8 cellular contexts compared by ENCODE assay signal in genomic region chr5:90409318-90410177, GRCh38. TPM values are rescaled to one million over a fixed set of nuclear protein-coding genes. Genes with fewer than 3 reads are reported as not detected.
DNase-seq lines count a peak whose midpoint lies in the region; ATAC-seq and TF ChIP-seq lines count a peak whose summit lies in the region.

TSS of gene CETN3 (minus strand) at chr5:90409756. CDS start at chr5:90409661, 95 bp downstream.

- no peaks in the 10 kb centered on the region for H3K9me3 Mint-ChIP-seq in activated CD8-positive, alpha-beta memory T cell treated with anti-CD3 and anti-CD28 coated beads, Interleukin-2, amount 10 ng/mL, durations not matched to agents 7 days and 5 days (ENCODE audit: low read depth)
- no peaks in the 10 kb centered on the region for H3K9me3 Mint-ChIP-seq in endodermal cell

- H3K4me2 ChIP-seq in mesendoderm (ENCODE audit: low read length) = peak within 1 kb of the TSS; percentile 92

- no peak for TF ChIP-seq CTCF in endodermal cell (conservative IDR thresholded peaks at IDR 0.05)

- peak within 1 kb of the TSS; percentile 95 for H3K27ac ChIP-seq in endodermal cell (ENCODE audit: low read depth, low read length)
- peak within 1 kb of the TSS; percentile 95 for H3K27ac ChIP-seq in mesendoderm (ENCODE audit: low read depth, low read length)

- H4K8ac ChIP-seq in mesendoderm (ENCODE audit: low read depth, low read length) = peak within 1 kb of the TSS; percentile 30

- H3K9ac ChIP-seq in NT2/D1 (ENCODE audit: insufficient read length, low read depth) = peak within 1 kb of the TSS; percentile 96
- peak within 1 kb of the TSS; percentile 92 for H3K9ac ChIP-seq in endodermal cell (ENCODE audit: extremely low read depth, low read length, poor library complexity, severe bottlenecking)
- peak within 1 kb of the TSS; percentile 100 for H3K9ac ChIP-seq in mesendoderm (ENCODE audit: low read length)

- in situ Hi-C loops in Caki2 (cut with HindIII; ENCODE audit: low pct_unique_long_range_greater_than_20kb, low sequenced_read_pairs) = no loop called here

- H2BK15ac ChIP-seq in mesendoderm (replicated peaks; ENCODE audit: low read depth) = no peak within 1 kb of the TSS

- H3K4me3 ChIP-seq in NT2/D1 (ENCODE audit: insufficient read length, low read depth) = peak within 1 kb of the TSS; percentile 88
- H3K4me3 ChIP-seq in endodermal cell (ENCODE audit: low read length) = peak within 1 kb of the TSS; percentile 92
- H3K4me3 ChIP-seq in mesendoderm (ENCODE audit: low read length) = peak within 1 kb of the TSS; percentile 98

- H2AK5ac ChIP-seq in mesendoderm (ENCODE audit: low read length) = no peak within 1 kb of the TSS

- H3K4me3 Mint-ChIP-seq in activated CD8-positive, alpha-beta memory T cell treated with anti-CD3 and anti-CD28 coated beads, Interleukin-2, amount 10 ng/mL, durations not matched to agents 7 days and 5 days = no peak within 1 kb of the TSS
- H3K4me3 Mint-ChIP-seq in endodermal cell = no peak within 1 kb of the TSS

- no peaks in the 10 kb centered on the region for H3K79me1 ChIP-seq in mesendoderm (ENCODE audit: low read length)

- CTCF ChIA-PET in activated CD8-positive, alpha-beta memory T cell treated with anti-CD3 and anti-CD28 coated beads, Interleukin-2, amount 10 ng/mL, durations not matched to agents 7 days and 5 days (lab: Charles Lee) = interaction anchor here (1.0 to 2.3 kb wide), 3 partner anchors 13 to 144 kb away, joined by 4 to 12 read pairs (median 4); partner anchors contain the start of gene LYSMD3

- peak; percentile 91 for ATAC-seq in GM21390 (IDR thresholded peaks at IDR 0.05; ENCODE audit: unreplicated experiment)
- ATAC-seq in activated CD8-positive, alpha-beta memory T cell treated with anti-CD3 and anti-CD28 coated beads, Interleukin-2, amount 10 ng/mL, durations not matched to agents 7 days and 5 days = peak; percentile 95

- H2BK5ac ChIP-seq in mesendoderm (ENCODE audit: low read length) = peak within 1 kb of the TSS; percentile 81

- H3K36me3 ChIP-seq in NT2/D1 (ENCODE audit: insufficient read depth, insufficient read length, low read length) = peaks cover 17% of the 10 kb centered on the region
- H3K36me3 ChIP-seq in endodermal cell (ENCODE audit: control insufficient read depth, insufficient read depth, low read length) = peaks cover 17% of the 10 kb centered on the region
- H3K36me3 ChIP-seq in mesendoderm (ENCODE audit: control insufficient read depth, insufficient read depth, low read length) = no peaks in the 10 kb centered on the region

- no peak within 1 kb of the TSS for H3K23ac ChIP-seq in mesendoderm (ENCODE audit: low read length)

- H3K56ac ChIP-seq in mesendoderm (ENCODE audit: low read length) = peak within 1 kb of the TSS; percentile 98

- H3K79me2 ChIP-seq in mesendoderm (ENCODE audit: control insufficient read depth, insufficient read depth, low read length) = no peaks in the 10 kb centered on the region

- 0 to 1% methylated on average over 22 to 51 of the region's 51 CpGs for WGBS in endodermal cell (ENCODE audit: insufficient coverage in 1 of 2, insufficient read length in 1 of 2), 2 experiments
- no CpG with 5 or more reads among the region's 51 CpGs for WGBS in mesendoderm (ENCODE audit: extremely low coverage, insufficient coverage, low lambda C conversion rate)

- H3K36me3 Mint-ChIP-seq in activated CD8-positive, alpha-beta memory T cell treated with anti-CD3 and anti-CD28 coated beads, Interleukin-2, amount 10 ng/mL, durations not matched to agents 7 days and 5 days = peaks cover 18% of the 10 kb centered on the region
- peaks cover 6% of the 10 kb centered on the region for H3K36me3 Mint-ChIP-seq in endodermal cell (ENCODE audit: low read depth)

- peak within 1 kb of the TSS; percentile 97 for H3K18ac ChIP-seq in mesendoderm (ENCODE audit: low read length)

- H3K4me1 ChIP-seq in NT2/D1 (ENCODE audit: insufficient read depth, insufficient read length) (no peaks in the 10 kb centered on the region), endodermal cell (ENCODE audit: control insufficient read depth, insufficient read depth, low read length) (no peaks in the 10 kb centered on the region), mesendoderm (ENCODE audit: control insufficient read depth, low read depth, low read length) (no peaks in the 10 kb centered on the region)

- H3K27ac Mint-ChIP-seq in activated CD8-positive, alpha-beta memory T cell treated with anti-CD3 and anti-CD28 coated beads, Interleukin-2, amount 10 ng/mL, durations not matched to agents 7 days and 5 days = no peak within 1 kb of the TSS
- H3K27ac Mint-ChIP-seq in endodermal cell = no peak within 1 kb of the TSS

- H3K27me3 Mint-ChIP-seq in activated CD8-positive, alpha-beta memory T cell treated with anti-CD3 and anti-CD28 coated beads, Interleukin-2, amount 10 ng/mL, durations not matched to agents 7 days and 5 days = no peaks in the 10 kb centered on the region
- H3K27me3 Mint-ChIP-seq in endodermal cell (ENCODE audit: insufficient read depth) = no peaks in the 10 kb centered on the region

- H3K27me3 ChIP-seq in NT2/D1 (ENCODE audit: insufficient read depth, insufficient read length) (no peaks in the 10 kb centered on the region), endodermal cell (ENCODE audit: control insufficient read depth, insufficient read depth, low read length, poor library complexity, severe bottlenecking) (no peaks in the 10 kb centered on the region), mesendoderm (ENCODE audit: insufficient read depth, low read length, poor library complexity) (no peaks in the 10 kb centered on the region)

- H3K9me3 ChIP-seq in NT2/D1 (ENCODE audit: insufficient read depth, low read length) = no peaks in the 10 kb centered on the region; the same call in 1 of the 2 replicates
- H3K9me3 ChIP-seq in endodermal cell (ENCODE audit: control insufficient read depth, low read length) = no peaks in the 10 kb centered on the region

- peaks cover 20% of the 10 kb centered on the region for H3K4me1 Mint-ChIP-seq in activated CD8-positive, alpha-beta memory T cell treated with anti-CD3 and anti-CD28 coated beads, Interleukin-2, amount 10 ng/mL, durations not matched to agents 7 days and 5 days
- peaks cover 14% of the 10 kb centered on the region for H3K4me1 Mint-ChIP-seq in endodermal cell

- peak within 1 kb of the TSS; percentile 56 for H2BK120ac ChIP-seq in mesendoderm (ENCODE audit: low read depth, low read length)

- H3K4ac ChIP-seq in mesendoderm (ENCODE audit: low read depth, low read length) = peak within 1 kb of the TSS; percentile 95

- peak; percentile 87 for DNase-seq in Caki2 (ENCODE audit: low read depth)
- DNase-seq in HUDEP-2 (lab: John Stamatoyannopoulos, UW; ENCODE audit: unreplicated experiment in 76 of 76) = peak; percentile 20 to 98 (median 87)
- DNase-seq in NT2/D1 (ENCODE audit: low read depth, low spot score) = peak; percentile 83
- DNase-seq in activated CD8-positive, alpha-beta memory T cell treated with anti-CD3 and anti-CD28 coated beads, Interleukin-2, amount 10 ng/mL, durations not matched to agents 7 days and 5 days = peak; percentile 95
- DNase-seq in endodermal cell = peak; percentile 97
- peak; percentile 96 for DNase-seq in mesendoderm
- DNase-seq in stimulated activated CD8-positive, alpha-beta memory T cell treated with anti-CD3 and anti-CD28 coated beads, Interleukin-15, amount 100 ng/mL, for 1 hour (ENCODE audit: low read depth) = peak; percentile 70

- H4K5ac ChIP-seq in mesendoderm (ENCODE audit: low read length) = peak within 1 kb of the TSS; percentile 64

RNA-seq across cellular contexts. Expression of gene CETN3, which starts in this region (rescaled TPM):
- total RNA-seq in Caki2 (2014; rRNA removed; shearing (Covaris generic); ENCODE audit: low replicate concordance) = 11.9 and 33.2 TPM in 2 replicates
- total RNA-seq in activated CD8-positive, alpha-beta memory T cell treated with anti-CD3 and anti-CD28 coated beads, Interleukin-2, amount 10 ng/mL, durations not matched to agents 7 days and 5 days = 10 to 100 TPM; 28.0 TPM
- 10 to 100 TPM; 50.7 to 65.1 TPM for total RNA-seq in endodermal cell
- 59.4 TPM for polyA plus RNA-seq in endodermal cell (2013, experiment 1 of 2)
- polyA plus RNA-seq in endodermal cell (2013, experiment 2 of 2) = 61.6 TPM
- 25.2 TPM for polyA plus RNA-seq in mesendoderm (2013, experiment 1 of 2)
- 25.7 TPM for polyA plus RNA-seq in mesendoderm (2013, experiment 2 of 2)

Comparison
In these comparisons a context has a peak if more than half of its experiments do, and no peak if none do; other contexts are left out.
1. Peak in every context shown above with its lines: DNase-seq, ATAC-seq, H3K4me3 ChIP-seq and H3K27ac ChIP-seq.